ENCODE assay signal across 1 cellular context in genomic region chr22:50146440-50147228, GRCh38.
A peak's percentile ranks its signal among the peaks of the same experiment; 100 is the strongest.
TF ChIP-seq lines count a peak whose summit lies in the region.

No MANE protein-coding gene starts in this region.

TF ChIP-seq in HepG2, 621 proteins besides CTCF, POLR2A, EP300 and RAD21 (continued from another document and continues in another):
- TF ChIP-seq SIN3A (IDR thresholded peaks at IDR 0.05; ENCODE audit: borderline replicate concordance, low read depth, low read length) (no peak), MXD4 (CRISPR knock-in tag; IDR thresholded peaks at IDR 0.05) (peak; percentile 56; the same call in 1 of the 2 replicates), FOSL2 (CRISPR knock-in tag; IDR thresholded peaks at IDR 0.05) (peak; percentile 64), ZNF501 (CRISPR knock-in tag; IDR thresholded peaks at IDR 0.05) (no peak), NCOA1 (CRISPR knock-in tag; IDR thresholded peaks at IDR 0.05) (no peak), KLF12 (CRISPR knock-in tag; IDR thresholded peaks at IDR 0.05; ENCODE audit: borderline replicate concordance) (peak; percentile 16; the same call in 1 of the 2 replicates), ZNF547 (CRISPR knock-in tag; IDR thresholded peaks at IDR 0.05) (no peak), ZNF546 (CRISPR knock-in tag; conservative IDR thresholded peaks at IDR 0.05) (no peak), NCOA5 (CRISPR knock-in tag; IDR thresholded peaks at IDR 0.05) (no peak), ATRX (CRISPR knock-in tag; IDR thresholded peaks at IDR 0.05; ENCODE audit: borderline replicate concordance) (no peak), ZNF230 (CRISPR knock-in tag; IDR thresholded peaks at IDR 0.05) (no peak), MAX (IDR thresholded peaks at IDR 0.05) (peak; percentile 46; the same call in 1 of the 2 replicates), USF2 (IDR thresholded peaks at IDR 0.05; ENCODE audit: low read depth, low read length) (no peak), USF2 (CRISPR knock-in tag; IDR thresholded peaks at IDR 0.05; ENCODE audit: borderline replicate concordance) (no peak), ZNF12 (CRISPR knock-in tag; IDR thresholded peaks at IDR 0.05) (no peak), ARNT (IDR thresholded peaks at IDR 0.05) (no peak), E2F1 (CRISPR knock-in tag; IDR thresholded peaks at IDR 0.05) (no peak), SP4 (CRISPR knock-in tag; IDR thresholded peaks at IDR 0.05) (peak; percentile 62), PITX1 (CRISPR knock-in tag; IDR thresholded peaks at IDR 0.05) (no peak), KDM3A (CRISPR knock-in tag; IDR thresholded peaks at IDR 0.05; ENCODE audit: low read depth) (peak; percentile 63; the same call in 1 of the 2 replicates), ZNF225 (CRISPR knock-in tag; IDR thresholded peaks at IDR 0.05) (no peak), TCF7 (IDR thresholded peaks at IDR 0.05; ENCODE audit: low read depth) (no peak), SOX6 (IDR thresholded peaks at IDR 0.05) (no peak), SOX6 (CRISPR knock-in tag; IDR thresholded peaks at IDR 0.05) (peak; percentile 58; the same call in 1 of the 2 replicates), ZNF761 (CRISPR knock-in tag; conservative IDR thresholded peaks at IDR 0.05) (peak; percentile 46; the same call in 1 of the 2 replicates), EEA1 (CRISPR knock-in tag; IDR thresholded peaks at IDR 0.05; ENCODE audit: borderline replicate concordance) (no peak; the same call in 1 of the 2 replicates), SIX4 (CRISPR knock-in tag; IDR thresholded peaks at IDR 0.05) (no peak), KDM5B (CRISPR knock-in tag; IDR thresholded peaks at IDR 0.05; ENCODE audit: borderline replicate concordance) (peak; percentile 28; the same call in 1 of the 2 replicates), SALL1 (CRISPR knock-in tag; IDR thresholded peaks at IDR 0.05) (peak; percentile 85), CENPT (CRISPR knock-in tag; IDR thresholded peaks at IDR 0.05; ENCODE audit: low read depth) (no peak), SMAD1 (CRISPR knock-in tag; IDR thresholded peaks at IDR 0.05; ENCODE audit: borderline replicate concordance, low read depth) (0 out of 2 replicates have a peak, but pooled peaks have one; percentile 16), ZNF83 (CRISPR knock-in tag; IDR thresholded peaks at IDR 0.05; ENCODE audit: borderline replicate concordance) (no peak), ZNF326 (CRISPR knock-in tag; IDR thresholded peaks at IDR 0.05; ENCODE audit: borderline replicate concordance) (no peak), PTBP1 (IDR thresholded peaks at IDR 0.05; ENCODE audit: low read depth, low read length, poor library complexity, severe bottlenecking) (no peak), ZNF33B (CRISPR knock-in tag; IDR thresholded peaks at IDR 0.05) (no peak), SNRNP70 (IDR thresholded peaks at IDR 0.05; ENCODE audit: low read depth, low read length) (no peak), YY1 (IDR thresholded peaks at IDR 0.05; ENCODE audit: insufficient read depth, insufficient replicate concordance, low read depth, low read length) (no peak), ZNF275 (CRISPR knock-in tag; IDR thresholded peaks at IDR 0.05; ENCODE audit: borderline replicate concordance) (no peak), ZC3H4 (CRISPR knock-in tag; IDR thresholded peaks at IDR 0.05; ENCODE audit: borderline replicate concordance) (no peak), FOXA1 (IDR thresholded peaks at IDR 0.05) (no peak), FOXA1 (CRISPR knock-in tag; IDR thresholded peaks at IDR 0.05) (no peak), ZC3H13 (CRISPR knock-in tag; IDR thresholded peaks at IDR 0.05) (no peak), HDAC2 (CRISPR knock-in tag; IDR thresholded peaks at IDR 0.05) (no peak; the same call in 1 of the 2 replicates), ZNF747 (CRISPR knock-in tag; IDR thresholded peaks at IDR 0.05; ENCODE audit: borderline replicate concordance) (no peak), ZSCAN31 (CRISPR knock-in tag; IDR thresholded peaks at IDR 0.05; ENCODE audit: low read depth) (no peak), FOXP1 (IDR thresholded peaks at IDR 0.05) (no peak), FOXP1 (CRISPR knock-in tag; IDR thresholded peaks at IDR 0.05) (peak; percentile 23; the same call in 1 of the 2 replicates), CEBPB (IDR thresholded peaks at IDR 0.05; ENCODE audit: borderline replicate concordance, low read depth, low read length) (no peak), MTA3 (CRISPR knock-in tag; IDR thresholded peaks at IDR 0.05) (no peak), ZFY (CRISPR knock-in tag; IDR thresholded peaks at IDR 0.05) (peak; percentile 76; the same call in 1 of the 2 replicates), KDM1A (CRISPR knock-in tag; IDR thresholded peaks at IDR 0.05) (no peak), U2AF2 (IDR thresholded peaks at IDR 0.05; ENCODE audit: low read depth, low read length) (no peak), ZBTB42 (CRISPR knock-in tag; IDR thresholded peaks at IDR 0.05) (no peak), GATAD1 (CRISPR knock-in tag; IDR thresholded peaks at IDR 0.05) (no peak; the same call in 1 of the 2 replicates), RFX1 (IDR thresholded peaks at IDR 0.05) (no peak), ZBTB8A (CRISPR knock-in tag; IDR thresholded peaks at IDR 0.05; ENCODE audit: borderline replicate concordance, low read depth) (no peak), RFXANK (CRISPR knock-in tag; IDR thresholded peaks at IDR 0.05) (no peak), ZNF598 (CRISPR knock-in tag; IDR thresholded peaks at IDR 0.05; ENCODE audit: borderline replicate concordance) (no peak), TRAFD1 (CRISPR knock-in tag; IDR thresholded peaks at IDR 0.05; ENCODE audit: borderline replicate concordance) (no peak)
- TF ChIP-seq, protein P1, sequence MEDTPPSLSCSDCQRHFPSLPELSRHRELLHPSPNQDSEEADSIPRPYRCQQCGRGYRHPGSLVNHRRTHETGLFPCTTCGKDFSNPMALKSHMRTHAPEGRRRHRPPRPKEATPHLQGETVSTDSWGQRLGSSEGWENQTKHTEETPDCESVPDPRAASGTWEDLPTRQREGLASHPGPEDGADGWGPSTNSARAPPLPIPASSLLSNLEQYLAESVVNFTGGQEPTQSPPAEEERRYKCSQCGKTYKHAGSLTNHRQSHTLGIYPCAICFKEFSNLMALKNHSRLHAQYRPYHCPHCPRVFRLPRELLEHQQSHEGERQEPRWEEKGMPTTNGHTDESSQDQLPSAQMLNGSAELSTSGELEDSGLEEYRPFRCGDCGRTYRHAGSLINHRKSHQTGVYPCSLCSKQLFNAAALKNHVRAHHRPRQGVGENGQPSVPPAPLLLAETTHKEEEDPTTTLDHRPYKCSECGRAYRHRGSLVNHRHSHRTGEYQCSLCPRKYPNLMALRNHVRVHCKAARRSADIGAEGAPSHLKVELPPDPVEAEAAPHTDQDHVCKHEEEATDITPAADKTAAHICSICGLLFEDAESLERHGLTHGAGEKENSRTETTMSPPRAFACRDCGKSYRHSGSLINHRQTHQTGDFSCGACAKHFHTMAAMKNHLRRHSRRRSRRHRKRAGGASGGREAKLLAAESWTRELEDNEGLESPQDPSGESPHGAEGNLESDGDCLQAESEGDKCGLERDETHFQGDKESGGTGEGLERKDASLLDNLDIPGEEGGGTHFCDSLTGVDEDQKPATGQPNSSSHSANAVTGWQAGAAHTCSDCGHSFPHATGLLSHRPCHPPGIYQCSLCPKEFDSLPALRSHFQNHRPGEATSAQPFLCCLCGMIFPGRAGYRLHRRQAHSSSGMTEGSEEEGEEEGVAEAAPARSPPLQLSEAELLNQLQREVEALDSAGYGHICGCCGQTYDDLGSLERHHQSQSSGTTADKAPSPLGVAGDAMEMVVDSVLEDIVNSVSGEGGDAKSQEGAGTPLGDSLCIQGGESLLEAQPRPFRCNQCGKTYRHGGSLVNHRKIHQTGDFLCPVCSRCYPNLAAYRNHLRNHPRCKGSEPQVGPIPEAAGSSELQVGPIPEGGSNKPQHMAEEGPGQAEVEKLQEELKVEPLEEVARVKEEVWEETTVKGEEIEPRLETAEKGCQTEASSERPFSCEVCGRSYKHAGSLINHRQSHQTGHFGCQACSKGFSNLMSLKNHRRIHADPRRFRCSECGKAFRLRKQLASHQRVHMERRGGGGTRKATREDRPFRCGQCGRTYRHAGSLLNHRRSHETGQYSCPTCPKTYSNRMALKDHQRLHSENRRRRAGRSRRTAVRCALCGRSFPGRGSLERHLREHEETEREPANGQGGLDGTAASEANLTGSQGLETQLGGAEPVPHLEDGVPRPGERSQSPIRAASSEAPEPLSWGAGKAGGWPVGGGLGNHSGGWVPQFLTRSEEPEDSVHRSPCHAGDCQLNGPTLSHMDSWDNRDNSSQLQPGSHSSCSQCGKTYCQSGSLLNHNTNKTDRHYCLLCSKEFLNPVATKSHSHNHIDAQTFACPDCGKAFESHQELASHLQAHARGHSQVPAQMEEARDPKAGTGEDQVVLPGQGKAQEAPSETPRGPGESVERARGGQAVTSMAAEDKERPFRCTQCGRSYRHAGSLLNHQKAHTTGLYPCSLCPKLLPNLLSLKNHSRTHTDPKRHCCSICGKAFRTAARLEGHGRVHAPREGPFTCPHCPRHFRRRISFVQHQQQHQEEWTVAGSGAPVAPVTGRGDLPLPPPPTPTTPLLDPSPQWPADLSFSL (CRISPR knock-in tag; IDR thresholded peaks at IDR 0.05) = no peak
- TF ChIP-seq, protein P2, sequence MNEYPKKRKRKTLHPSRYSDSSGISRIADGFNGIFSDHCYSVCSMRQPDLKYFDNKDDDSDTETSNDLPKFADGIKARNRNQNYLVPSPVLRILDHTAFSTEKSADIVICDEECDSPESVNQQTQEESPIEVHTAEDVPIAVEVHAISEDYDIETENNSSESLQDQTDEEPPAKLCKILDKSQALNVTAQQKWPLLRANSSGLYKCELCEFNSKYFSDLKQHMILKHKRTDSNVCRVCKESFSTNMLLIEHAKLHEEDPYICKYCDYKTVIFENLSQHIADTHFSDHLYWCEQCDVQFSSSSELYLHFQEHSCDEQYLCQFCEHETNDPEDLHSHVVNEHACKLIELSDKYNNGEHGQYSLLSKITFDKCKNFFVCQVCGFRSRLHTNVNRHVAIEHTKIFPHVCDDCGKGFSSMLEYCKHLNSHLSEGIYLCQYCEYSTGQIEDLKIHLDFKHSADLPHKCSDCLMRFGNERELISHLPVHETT (CRISPR knock-in tag; conservative IDR thresholded peaks at IDR 0.05) = no peak
- TF ChIP-seq, protein P3, sequence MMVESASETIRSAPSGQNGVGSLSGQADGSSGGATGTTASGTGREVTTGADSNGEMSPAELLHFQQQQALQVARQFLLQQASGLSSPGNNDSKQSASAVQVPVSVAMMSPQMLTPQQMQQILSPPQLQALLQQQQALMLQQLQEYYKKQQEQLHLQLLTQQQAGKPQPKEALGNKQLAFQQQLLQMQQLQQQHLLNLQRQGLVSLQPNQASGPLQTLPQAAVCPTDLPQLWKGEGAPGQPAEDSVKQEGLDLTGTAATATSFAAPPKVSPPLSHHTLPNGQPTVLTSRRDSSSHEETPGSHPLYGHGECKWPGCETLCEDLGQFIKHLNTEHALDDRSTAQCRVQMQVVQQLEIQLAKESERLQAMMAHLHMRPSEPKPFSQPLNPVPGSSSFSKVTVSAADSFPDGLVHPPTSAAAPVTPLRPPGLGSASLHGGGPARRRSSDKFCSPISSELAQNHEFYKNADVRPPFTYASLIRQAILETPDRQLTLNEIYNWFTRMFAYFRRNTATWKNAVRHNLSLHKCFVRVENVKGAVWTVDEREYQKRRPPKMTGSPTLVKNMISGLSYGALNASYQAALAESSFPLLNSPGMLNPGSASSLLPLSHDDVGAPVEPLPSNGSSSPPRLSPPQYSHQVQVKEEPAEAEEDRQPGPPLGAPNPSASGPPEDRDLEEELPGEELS (CRISPR knock-in tag; IDR thresholded peaks at IDR 0.05) = peak; percentile 46
